Comparison of ENCODE assay signal across 15 cellular contexts in genomic region chr5:150641826-150642566, GRCh38. TPM values are rescaled to one million over a fixed set of nuclear protein-coding genes. Genes with fewer than 3 reads are reported as not detected.
DNase-seq lines count a peak whose midpoint lies in the region; ATAC-seq, FAIRE-seq and TF ChIP-seq lines count a peak whose summit lies in the region.
"Had no signal": no experiment of that assay in that cellular context is flagged by ENCODE, and none has a peak within 500 bp of the region (broad histone marks: within the 10 kb centered on the region; RNA-seq: fewer than 3 reads in every experiment).

No MANE protein-coding gene starts in this region.

- no peak overlapping the region for H2AFZ ChIP-seq in astrocyte (ENCODE audit: low read depth, low read length)
- no peak overlapping the region for H2AFZ ChIP-seq in hepatocyte

- H3K9me3 Mint-ChIP-seq in Caco-2 (ENCODE audit: unreplicated experiment) (no peaks in the 10 kb centered on the region), astrocyte (ENCODE audit: unreplicated experiment) (no peaks in the 10 kb centered on the region), glutamatergic neuron (ENCODE audit: unreplicated experiment) (peaks cover 7% of the 10 kb centered on the region)
- H3K9me3 Mint-ChIP-seq: CD4-positive, CD25-positive, alpha-beta regulatory T cell; immature natural killer cell; stimulated activated naive B cell treated with anti-CD40 and anti-IgM and Interleukin-4, amounts not matched to agents 10 μg/mL and 1 μg/mL and 100 μg/mL, for 72 hours had no signal

- POLR2A ChIA-PET in Caco-2 (lab: Charles Lee) = interaction anchor here (0.5 kb wide), 1 partner anchor 58 kb away, joined by 4 read pairs; no protein-coding TSS in a partner anchor

- ATAC-seq in gastrocnemius medialis = peak in 1 of 2 donors; percentile 15
- ATAC-seq: stimulated activated naive B cell treated with anti-CD40 and anti-IgM and Interleukin-4, amounts not matched to agents 10 μg/mL and 1 μg/mL and 100 μg/mL, for 72 hours; T-helper 17 cell had no signal

- H4K20me1 ChIP-seq in astrocyte (ENCODE audit: insufficient read depth, low read length) (peaks cover 34% of the 10 kb centered on the region), hepatocyte (ENCODE audit: insufficient read depth, poor library complexity, severe bottlenecking) (no peaks in the 10 kb centered on the region)

- in situ Hi-C loops in gastrocnemius medialis (cut with MboI; ENCODE audit: low sequenced_read_pairs in 4 of 4) = no loop called here

- CTCF ChIA-PET in Caco-2 (lab: Charles Lee) = interaction anchor here (1.2 to 1.6 kb wide), 2 partner anchors 59 to 82 kb away, joined by 3 to 5 read pairs; partner anchors contain the start of gene RBM22

- H3K79me2 ChIP-seq in astrocyte (ENCODE audit: insufficient read depth, low read length) = peaks cover 58% of the 10 kb centered on the region
- H3K79me2 ChIP-seq in hepatocyte = peaks cover 45% of the 10 kb centered on the region

- H3K4me2 ChIP-seq in astrocyte (ENCODE audit: low read length) (peak overlapping the region; percentile 86), hepatocyte (peak overlapping the region; percentile 67)
- H3K4me2 ChIP-seq: KMS-11 had no signal

- H3K4me3 ChIP-seq in Caco-2 (ENCODE audit: low read depth, low read length) = no peak overlapping the region
- H3K4me3 ChIP-seq in astrocyte (ENCODE audit: insufficient read depth, low read depth, low read length) = peak overlapping the region; percentile 62
- no peak overlapping the region for H3K4me3 ChIP-seq in hepatocyte
- no peak overlapping the region for H3K4me3 ChIP-seq in gastrocnemius medialis

- H3K9me2 ChIP-seq in hepatocyte (replicated peaks; ENCODE audit: insufficient read depth) = no peaks in the 10 kb centered on the region

- peaks cover 41% of the 10 kb centered on the region for H3K4me1 Mint-ChIP-seq in Caco-2 (ENCODE audit: low read depth, unreplicated experiment)
- H3K4me1 Mint-ChIP-seq in astrocyte (ENCODE audit: low read depth, unreplicated experiment) = peaks cover 74% of the 10 kb centered on the region
- peaks cover 48% of the 10 kb centered on the region for H3K4me1 Mint-ChIP-seq in glutamatergic neuron (ENCODE audit: low read depth, unreplicated experiment)
- H3K4me1 Mint-ChIP-seq: CD4-positive, CD25-positive, alpha-beta regulatory T cell; immature natural killer cell; T-helper 17 cell had no signal

- intact Hi-C loops in Caco-2 (cut with micrococcal nuclease; ENCODE audit: unreplicated experiment) = loop anchor here (2.0 to 5.0 kb wide), 3 partner anchors 15 to 185 kb away; no protein-coding TSS in a partner anchor
- intact Hi-C loops in gastrocnemius medialis (cut with DNase I; ENCODE audit: low total_unique reads) = no loop called here

- H3K4me1 ChIP-seq in Caco-2 (peaks cover 72% of the 10 kb centered on the region), astrocyte (ENCODE audit: insufficient read depth, low read length) (peaks cover 81% of the 10 kb centered on the region), hepatocyte (ENCODE audit: insufficient read depth) (peaks cover 84% of the 10 kb centered on the region), gastrocnemius medialis (peaks cover 85 to 91% of the 10 kb centered on the region in 2 donors)

- H3K9me3 ChIP-seq in Caco-2 (no peaks in the 10 kb centered on the region), astrocyte (ENCODE audit: insufficient read depth, low read depth, low read length) (no peaks in the 10 kb centered on the region), hepatocyte (ENCODE audit: low read depth) (no peaks in the 10 kb centered on the region), gastrocnemius medialis (no peaks in the 10 kb centered on the region)

- H3K36me3 Mint-ChIP-seq in Caco-2 (ENCODE audit: insufficient read depth, unreplicated experiment) = peaks cover 16% of the 10 kb centered on the region
- peaks cover 2% of the 10 kb centered on the region for H3K36me3 Mint-ChIP-seq in astrocyte (ENCODE audit: low read depth, unreplicated experiment)
- H3K36me3 Mint-ChIP-seq in glutamatergic neuron (ENCODE audit: unreplicated experiment) = peaks cover under 1% of the 10 kb centered on the region
- H3K36me3 Mint-ChIP-seq: CD4-positive, CD25-positive, alpha-beta regulatory T cell; immature natural killer cell had no signal

- peak overlapping the region; percentile 79 for H3K27ac Mint-ChIP-seq in Caco-2 (ENCODE audit: unreplicated experiment)
- H3K27ac Mint-ChIP-seq in astrocyte (ENCODE audit: unreplicated experiment) = peak overlapping the region; percentile 96
- H3K27ac Mint-ChIP-seq in glutamatergic neuron (ENCODE audit: unreplicated experiment) = no peak overlapping the region
- H3K27ac Mint-ChIP-seq: CD4-positive, CD25-positive, alpha-beta regulatory T cell; immature natural killer cell; stimulated activated naive B cell treated with anti-CD40 and anti-IgM and Interleukin-4, amounts not matched to agents 10 μg/mL and 1 μg/mL and 100 μg/mL, for 72 hours; T-helper 17 cell had no signal

- TF ChIP-seq POLR2A in gastrocnemius medialis (IDR thresholded peaks at IDR 0.05) = no peak

- no peaks in the 10 kb centered on the region for H3K27me3 ChIP-seq in Caco-2 (replicated peaks; ENCODE audit: control insufficient read depth, insufficient read depth, low read length)
- H3K27me3 ChIP-seq in astrocyte (ENCODE audit: insufficient read depth, low read length) = no peaks in the 10 kb centered on the region
- no peaks in the 10 kb centered on the region for H3K27me3 ChIP-seq in hepatocyte
- no peaks in the 10 kb centered on the region for H3K27me3 ChIP-seq in gastrocnemius medialis

- H3K4me3 Mint-ChIP-seq in Caco-2 (ENCODE audit: unreplicated experiment) (peak overlapping the region; percentile 61), astrocyte (ENCODE audit: unreplicated experiment) (peak overlapping the region; percentile 82), glutamatergic neuron (ENCODE audit: unreplicated experiment) (no peak overlapping the region)
- H3K4me3 Mint-ChIP-seq: CD4-positive, CD25-positive, alpha-beta regulatory T cell; immature natural killer cell; stimulated activated naive B cell treated with anti-CD40 and anti-IgM and Interleukin-4, amounts not matched to agents 10 μg/mL and 1 μg/mL and 100 μg/mL, for 72 hours; T-helper 17 cell had no signal

- TF ChIP-seq CTCF in Caco-2 (IDR thresholded peaks at IDR 0.05; ENCODE audit: insufficient read depth in 1 of 2, low read depth in 1 of 2, low read length in 1 of 2, severe bottlenecking in 1 of 2, unreplicated experiment in 1 of 2) (no peak), astrocyte (IDR thresholded peaks at IDR 0.05; ENCODE audit: insufficient read depth, low read depth, low read length) (no peak), hepatocyte (IDR thresholded peaks at IDR 0.05; ENCODE audit: poor library complexity) (no peak), gastrocnemius medialis (IDR thresholded peaks at IDR 0.05 in 4 of 5, conservative IDR thresholded peaks at IDR 0.05 in 1 of 5) (no peak), glutamatergic neuron (IDR thresholded peaks at IDR 0.05; ENCODE audit: partially characterized antibody, unreplicated experiment) (no peak)

- H3K9ac ChIP-seq in astrocyte (ENCODE audit: low read length) = peak overlapping the region; percentile 90
- H3K9ac ChIP-seq: KMS-11 had no signal

- H3K27me3 Mint-ChIP-seq in Caco-2 (ENCODE audit: insufficient read depth, unreplicated experiment) (no peaks in the 10 kb centered on the region), astrocyte (ENCODE audit: low read depth, unreplicated experiment) (no peaks in the 10 kb centered on the region), glutamatergic neuron (ENCODE audit: unreplicated experiment) (peaks cover 12% of the 10 kb centered on the region)
- H3K27me3 Mint-ChIP-seq: stimulated activated naive B cell treated with anti-CD40 and anti-IgM and Interleukin-4, amounts not matched to agents 10 μg/mL and 1 μg/mL and 100 μg/mL, for 72 hours had no signal

- DNase-seq in Caco-2 = no peak
- no peak for DNase-seq in astrocyte (ENCODE audit: low read depth)
- no peak for DNase-seq in hepatocyte (ENCODE audit: low spot score)
- DNase-seq in gastrocnemius medialis = no peak
- no peak for DNase-seq in pons (ENCODE audit: low spot score)
- DNase-seq in AG08395 (ENCODE audit: low spot score) = no peak
- no peak for DNase-seq in glutamatergic neuron
- DNase-seq in T-helper 2 cell = no peak
- DNase-seq: activated CD8-positive, alpha-beta memory T cell treated with anti-CD3 and anti-CD28 coated beads, Interleukin-2, amount 50 U/mL, for 48 hours; CD4-positive, CD25-positive, alpha-beta regulatory T cell; immature natural killer cell; stimulated activated naive B cell treated with anti-CD40 and anti-IgM and Interleukin-4, amounts not matched to agents 10 μg/mL and 1 μg/mL and 100 μg/mL, for 72 hours; T-helper 17 cell had no signal

- no peaks in the 10 kb centered on the region for H3K36me3 ChIP-seq in Caco-2 (ENCODE audit: control insufficient read depth, insufficient read depth, low read length)
- H3K36me3 ChIP-seq in astrocyte (ENCODE audit: insufficient read depth, low read length) = no peaks in the 10 kb centered on the region
- no peaks in the 10 kb centered on the region for H3K36me3 ChIP-seq in hepatocyte (replicated peaks; ENCODE audit: insufficient read depth, low read depth)
- no peaks in the 10 kb centered on the region for H3K36me3 ChIP-seq in gastrocnemius medialis

- peak overlapping the region; percentile 99 for H3K27ac ChIP-seq in astrocyte (ENCODE audit: low read depth, low read length)
- H3K27ac ChIP-seq in hepatocyte = peak overlapping the region; percentile 86
- peak overlapping the region; percentile 96 to 100 (median 100) for H3K27ac ChIP-seq in gastrocnemius medialis
- H3K27ac ChIP-seq: KMS-11 had no signal

- 75% methylated on average over 5 of the region's 5 CpGs for WGBS in hepatocyte (ENCODE audit: low lambda C conversion rate, missing lambda C conversion rate)

- no peak for FAIRE-seq in astrocyte (lab: Jason Lieb, UNC)
- FAIRE-seq: colon had no signal

- no TSS peak for BruUV-seq in Caco-2 (replicated peaks; lab: Mats Ljungman, UMichigan)

RNA-seq across cellular contexts. Expression of gene SYNPO, which starts 1.5 kb away (rescaled TPM):
- total RNA-seq in Caco-2 (2022) (22.4 and 25.1 TPM in 2 replicates), astrocyte (40.2 and 68.9 TPM in 2 replicates), hepatocyte (6.9 and 8.4 TPM in 2 replicates), gastrocnemius medialis (100 to 1,000 TPM; 419 to 569 (median 539) TPM), glutamatergic neuron (ENCODE audit: unreplicated experiment) (16.1 TPM)
- polyA plus RNA-seq in hepatocyte = 5.3 and 7.1 TPM in 2 replicates
- polyA plus RNA-seq: CD4-positive, CD25-positive, alpha-beta regulatory T cell; immature natural killer cell had no signal

RNA-seq across cellular contexts. Expression of gene MYOZ3, which starts 19.1 kb away (rescaled TPM):
- total RNA-seq in Caco-2 (2022) = not detected in 2 replicates
- 5.5 and 9.4 TPM in 2 replicates for total RNA-seq in astrocyte
- 0.92 and 1.1 TPM in 2 replicates for total RNA-seq in hepatocyte
- polyA plus RNA-seq in hepatocyte = 0.83 and 1.8 TPM in 2 replicates
- total RNA-seq in gastrocnemius medialis = 10 to 100 TPM in 3 of 4 donors, 1 to 10 TPM in 1; 4.8 to 12.6 (median 11.3) TPM
- total RNA-seq in glutamatergic neuron (ENCODE audit: unreplicated experiment) = 0.64 TPM
- total RNA-seq: CD4-positive, CD25-positive, alpha-beta regulatory T cell; T-helper 17 cell had no signal
- polyA plus RNA-seq: immature natural killer cell had no signal

RNA-seq across cellular contexts. Expression of gene RBM22, which starts 58.9 kb away (rescaled TPM):
- total RNA-seq in Caco-2 (2022) = 55.3 TPM in 2 replicates
- 42.0 and 47.4 TPM in 2 replicates for total RNA-seq in astrocyte
- 39.3 and 42.6 TPM in 2 replicates for total RNA-seq in hepatocyte
- 32.9 and 38.6 TPM in 2 replicates for polyA plus RNA-seq in hepatocyte
- 10 to 100 TPM; 22.5 to 31.0 (median 26.2) TPM for total RNA-seq in gastrocnemius medialis
- 39.3 TPM for total RNA-seq in glutamatergic neuron (ENCODE audit: unreplicated experiment)
